Comparison of ENCODE assay signal across 1 cellular context in genomic region chr12:11071414-11071813, GRCh38.
TF ChIP-seq lines count a peak whose summit lies in the region.

No MANE protein-coding gene starts in this region.

TF ChIP-seq in HepG2, 621 proteins besides CTCF, POLR2A, EP300 and RAD21 (continued from another document):
- TF ChIP-seq ZNF276 (CRISPR knock-in tag; IDR thresholded peaks at IDR 0.05; ENCODE audit: low read depth): no peak
TF ChIP-seq in HepG2: peak in this region for 37.
